In genomic region chr7:134593530-134594392, GRCh38 we compare ENCODE assay signal across 8 cellular contexts.
DNase-seq lines count a peak whose midpoint lies in the region; ATAC-seq and TF ChIP-seq lines count a peak whose summit lies in the region.

No MANE protein-coding gene starts in this region.

- no peak for ATAC-seq in stimulated activated memory B cell treated with anti-CD40 and anti-IgM and Interleukin-4, amounts not matched to agents 10 μg/mL and 1 μg/mL and 100 μg/mL, for 72 hours
- no peak for ATAC-seq in GM19397 (IDR thresholded peaks at IDR 0.05; ENCODE audit: unreplicated experiment)

- no peak overlapping the region for H3K27ac Mint-ChIP-seq in stimulated activated memory B cell treated with anti-CD40 and anti-IgM and Interleukin-4, amounts not matched to agents 10 μg/mL and 1 μg/mL and 100 μg/mL, for 72 hours

- no peaks in the 10 kb centered on the region for H3K4me1 ChIP-seq in HEK293 (ENCODE audit: control insufficient read depth, insufficient read depth, low read length)

- H3K27me3 Mint-ChIP-seq in stimulated activated memory B cell treated with anti-CD40 and anti-IgM and Interleukin-4, amounts not matched to agents 10 μg/mL and 1 μg/mL and 100 μg/mL, for 72 hours = peaks cover 21% of the 10 kb centered on the region

- POLR2A ChIA-PET in HEK293 (lab: Yijun Ruan, JAX) = no interaction called here

- H3K4me3 ChIP-seq in HEK293 (ENCODE audit: low read depth, low read length) = no peak overlapping the region
- no peak overlapping the region for H3K4me3 ChIP-seq in brain microvascular endothelial cell (ENCODE audit: low read depth, low read length)

- H3K27ac ChIP-seq in HEK293 (ENCODE audit: extremely low read depth, low read depth, low read length) = no peak overlapping the region
- H3K27ac ChIP-seq in brain microvascular endothelial cell = peak overlapping the region; percentile 77

- in situ Hi-C loops in brain microvascular endothelial cell (cut with HindIII; ENCODE audit: low pct_ligation_motif_present, low sequenced_read_pairs) = no loop called here

- H3K36me3 Mint-ChIP-seq in stimulated activated memory B cell treated with anti-CD40 and anti-IgM and Interleukin-4, amounts not matched to agents 10 μg/mL and 1 μg/mL and 100 μg/mL, for 72 hours = peaks cover 3% of the 10 kb centered on the region

- TF ChIP-seq CTCF in HEK293 (tag by site-specific recombination; IDR thresholded peaks at IDR 0.05) = no peak
- no peak for TF ChIP-seq CTCF in brain microvascular endothelial cell (IDR thresholded peaks at IDR 0.05; ENCODE audit: low read depth, low read length, missing control alignments)

- no peaks in the 10 kb centered on the region for H3K4me1 Mint-ChIP-seq in stimulated activated memory B cell treated with anti-CD40 and anti-IgM and Interleukin-4, amounts not matched to agents 10 μg/mL and 1 μg/mL and 100 μg/mL, for 72 hours

- CTCF ChIA-PET in HEK293 (lab: Yijun Ruan, JAX) = interaction anchor here (0.6 kb wide), 3 partner anchors 8 to 81 kb away, joined by 3 to 4 read pairs (median 3); no protein-coding TSS in a partner anchor

- H3K9me3 ChIP-seq in HEK293 (ENCODE audit: control insufficient read depth, insufficient read depth, low read depth, low read length) = no peaks in the 10 kb centered on the region

- peak; percentile 72 for DNase-seq in brain microvascular endothelial cell
- DNase-seq in islet precursor cell = peak; percentile 71
- DNase-seq in smooth muscle cell of the brain vasculature (ENCODE audit: low read depth, low spot score) = peak; percentile 21
- DNase-seq in activated gamma-delta T cell (lab: John Stamatoyannopoulos, UW) = no peak
- no peak for DNase-seq in stimulated activated CD4-positive, alpha-beta T cell treated with anti-CD3 and anti-CD28 coated beads, Interleukin-15, amount 100 ng/mL, for 24 hours

- H3K36me3 ChIP-seq in HEK293 (ENCODE audit: control insufficient read depth in 2 of 2, insufficient read depth in 1 of 2, low read length in 2 of 2) (no peaks in the 10 kb centered on the region), brain microvascular endothelial cell (replicated peaks) (no peaks in the 10 kb centered on the region)

- no peak overlapping the region for H3K4me3 Mint-ChIP-seq in stimulated activated memory B cell treated with anti-CD40 and anti-IgM and Interleukin-4, amounts not matched to agents 10 μg/mL and 1 μg/mL and 100 μg/mL, for 72 hours

- peaks cover 13% of the 10 kb centered on the region for H3K9me3 Mint-ChIP-seq in stimulated activated memory B cell treated with anti-CD40 and anti-IgM and Interleukin-4, amounts not matched to agents 10 μg/mL and 1 μg/mL and 100 μg/mL, for 72 hours

- no peaks in the 10 kb centered on the region for H3K27me3 ChIP-seq in brain microvascular endothelial cell (replicated peaks)

TF ChIP-seq in HEK293, 187 proteins besides CTCF, POLR2A, EP300 and RAD21:
- TF ChIP-seq ZNF391 (tag by site-specific recombination; IDR thresholded peaks at IDR 0.05; ENCODE audit: borderline replicate concordance, low read depth) (no peak), ZBTB49 (tag by site-specific recombination; IDR thresholded peaks at IDR 0.05; ENCODE audit: low read depth) (no peak), TCF7L2 (IDR thresholded peaks at IDR 0.05; ENCODE audit: borderline replicate concordance, low read depth, low read length) (peak; percentile 52; the same call in 1 of the 2 replicates), ZNF335 (tag by site-specific recombination; conservative IDR thresholded peaks at IDR 0.05) (peak; percentile 34; the same call in 1 of the 2 replicates)

Comparison
In these comparisons a context has a peak if more than half of its experiments do, and no peak if none do; other contexts are left out.
1. DNase-seq: peak in brain microvascular endothelial cell (single experiment), islet precursor cell (single experiment) and smooth muscle cell of the brain vasculature (single experiment); none in activated gamma-delta T cell (single experiment) and stimulated activated CD4-positive, alpha-beta T cell treated with anti-CD3 and anti-CD28 coated beads, Interleukin-15, amount 100 ng/mL, for 24 hours (single experiment).